In the genomic region with DNA sequence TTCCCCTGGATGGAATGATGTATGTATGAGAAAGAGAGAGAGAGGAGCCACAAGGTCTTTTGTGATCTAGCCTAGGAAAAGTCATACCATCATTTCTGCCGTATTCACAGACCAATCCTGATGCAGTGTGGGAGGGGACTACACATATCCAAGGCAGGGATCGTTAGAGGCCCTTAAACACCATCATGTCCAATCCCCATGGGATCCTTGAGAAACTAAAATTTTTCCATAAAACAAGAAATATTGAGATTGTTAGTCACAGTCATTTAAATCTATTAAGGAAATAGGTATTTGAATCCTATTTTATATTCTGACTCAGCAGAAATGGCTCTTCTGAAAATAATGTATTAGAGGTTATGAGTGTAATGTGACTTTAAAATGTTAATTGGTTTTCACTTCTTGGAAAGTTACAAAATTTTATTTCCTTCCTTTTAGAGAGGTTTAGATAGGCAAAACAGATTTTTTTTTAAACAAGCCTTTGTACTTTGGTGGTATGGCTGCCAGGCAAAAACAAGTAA, we compare ENCODE assay signal across 16 cellular contexts.
A peak's percentile ranks its signal among the peaks of the same experiment; 100 is the strongest.
DNase-seq lines count a peak whose midpoint lies in the region; TF ChIP-seq lines count a peak whose summit lies in the region.
"Had no signal": no experiment of that assay in that cellular context is flagged by ENCODE, and none has a peak within 500 bp of the region (broad histone marks: within the 10 kb centered on the region; RNA-seq: fewer than 3 reads in every experiment).

No MANE protein-coding gene starts in this region.

- no peak overlapping the region for H3T11ph ChIP-seq in H9 (ENCODE audit: low read length)

- peaks cover 22% of the 10 kb centered on the region for H3K4me1 ChIP-seq in ACC112 (ENCODE audit: control insufficient read depth, insufficient read depth, low read length, unreplicated experiment)
- peaks cover 19% of the 10 kb centered on the region; the same call in 1 of the 2 replicates for H3K4me1 ChIP-seq in H9 (ENCODE audit: insufficient read depth, low read length)

- H2AK5ac ChIP-seq in H9 (ENCODE audit: insufficient read length, low read length), result no peak overlapping the region

- H3K4me2 ChIP-seq in H9 (ENCODE audit: insufficient read depth, insufficient read length, low read length), result no peak overlapping the region

- no peaks in the 10 kb centered on the region for H3K9me3 ChIP-seq in H9 (ENCODE audit: control insufficient read depth, low read depth, low read length)
- peaks cover 1% of the 10 kb centered on the region; the same call in 1 of the 2 replicates for H3K9me3 ChIP-seq in SK-N-MC (ENCODE audit: low read depth, low read length)
- H3K9me3 ChIP-seq: BLaER1 treated with 17β-estradiol and CSF1 and Interleukin-3, amounts not matched to agents 10 nM and 100 nM had no signal

- H2BK120ac ChIP-seq in H9 (ENCODE audit: low read depth, low read length, poor library complexity, severe bottlenecking), result no peak overlapping the region

- H3K27ac Mint-ChIP-seq in H9, result no peak overlapping the region; a peak in 1 of 7 replicates
- peak overlapping the region; percentile 81 for H3K27ac Mint-ChIP-seq in mesothelial cell of epicardium
- H3K27ac Mint-ChIP-seq: IgD-negative memory B cell, T-helper 17 cell had no signal

- no peaks in the 10 kb centered on the region for H3K23me2 ChIP-seq in H9 (ENCODE audit: insufficient read length, low read depth, low read length, poor library complexity, severe bottlenecking)

- peaks cover 40 to 43% of the 10 kb centered on the region in 2 experiments for H3K4me1 Mint-ChIP-seq in H9
- H3K4me1 Mint-ChIP-seq in mesothelial cell of epicardium, result peaks cover 76% of the 10 kb centered on the region

- H2BK15ac ChIP-seq in H9 (ENCODE audit: low read depth, low read length), result no peak overlapping the region

- H3K4me3 Mint-ChIP-seq in H9, result no peak overlapping the region
- no peak overlapping the region for H3K4me3 Mint-ChIP-seq in mesothelial cell of epicardium
- H3K4me3 Mint-ChIP-seq: IgD-negative memory B cell, T-helper 17 cell had no signal

- no peak overlapping the region for H2BK12ac ChIP-seq in H9 (ENCODE audit: insufficient read length, low read depth, low read length)

- no peak overlapping the region for H2BK5ac ChIP-seq in H9 (ENCODE audit: insufficient read length, low read length)

- WGBS in H9 (ENCODE audit: extremely low coverage, insufficient read length, low lambda C conversion rate), result no CpG with 5 or more reads among the region's 2 CpGs

- no peak overlapping the region for H4K8ac ChIP-seq in H9 (replicated peaks; ENCODE audit: insufficient read length, low read depth, low read length)

- H3K18ac ChIP-seq in H9 (ENCODE audit: insufficient read length, low read depth, low read length), result peak overlapping the region; percentile 58

- H3K9ac ChIP-seq in H9 (ENCODE audit: extremely low read depth, insufficient read length, low read length), result no peak overlapping the region
- H3K9ac ChIP-seq in SK-N-MC (ENCODE audit: insufficient read length), result no peak overlapping the region
- H3K9ac ChIP-seq: BLaER1 treated with 17β-estradiol and CSF1 and Interleukin-3, amounts not matched to agents 10 nM and 100 nM had no signal

- DNase-seq in H9 (no peak), SK-N-MC (ENCODE audit: low read depth, low spot score) (peak; percentile 93), mesothelial cell of epicardium (ENCODE audit: low spot score in 2 of 2, unreplicated experiment in 2 of 2) (no peak), NCI-H1105 (lab: John Stamatoyannopoulos, UW) (no peak), COLO829 (ENCODE audit: low spot score) (no peak), SKM-1 (lab: John Stamatoyannopoulos, UW; ENCODE audit: unreplicated experiment) (no peak)
- no peak for DNase-seq in stimulated activated naive CD4-positive, alpha-beta T cell (lab: John Stamatoyannopoulos, UW)
- DNase-seq: COR-L47, NCI-H187 treated with DMSO at 0.1 percent for 48 hours, NCI-H2171, NCI-H510A, Right ventricle myocardium superior, T-helper 17 cell had no signal

- H3K36me3 ChIP-seq in ACC112 (ENCODE audit: insufficient read depth, low read length), result no peaks in the 10 kb centered on the region
- H3K36me3 ChIP-seq in SK-N-MC (ENCODE audit: insufficient read depth, low read length), result no peaks in the 10 kb centered on the region
- H3K36me3 ChIP-seq: BLaER1 treated with 17β-estradiol and CSF1 and Interleukin-3, amounts not matched to agents 10 nM and 100 nM had no signal

- H2AFZ ChIP-seq in ACC112 (ENCODE audit: low read length, unreplicated experiment) (peak overlapping the region; percentile 30), H9 (ENCODE audit: low read length) (no peak overlapping the region)

- no peak overlapping the region for H4K91ac ChIP-seq in H9 (ENCODE audit: insufficient read length, low read depth, low read length)

- H3K27me3 Mint-ChIP-seq in H9 (ENCODE audit: low read depth), result no peaks in the 10 kb centered on the region
- H3K27me3 Mint-ChIP-seq in mesothelial cell of epicardium (ENCODE audit: low read depth), result no peaks in the 10 kb centered on the region

- H3K27me3 ChIP-seq in ACC112 (ENCODE audit: insufficient read depth, low read length) (no peaks in the 10 kb centered on the region), H9 (ENCODE audit: insufficient read depth, low read length) (no peaks in the 10 kb centered on the region)
- H3K27me3 ChIP-seq: BLaER1 treated with 17β-estradiol and CSF1 and Interleukin-3, amounts not matched to agents 10 nM and 100 nM had no signal

- TF ChIP-seq CTCF in H9 (conservative IDR thresholded peaks at IDR 0.05) (no peak), mesothelial cell of epicardium (IDR thresholded peaks at IDR 0.05; ENCODE audit: unreplicated experiment) (no peak)

- H3K27ac ChIP-seq in ACC112 (ENCODE audit: low read depth, low read length) (no peak overlapping the region), H9 (ENCODE audit: insufficient read length, low read depth, low read length) (no peak overlapping the region), SK-N-MC (peak overlapping the region; percentile 74)
- H3K27ac ChIP-seq: BLaER1 treated with 17β-estradiol and CSF1 and Interleukin-3, amounts not matched to agents 10 nM and 100 nM had no signal

- no peak overlapping the region for H3K23ac ChIP-seq in H9 (ENCODE audit: insufficient read length, low read depth, low read length)

- H3K79me1 ChIP-seq in H9 (ENCODE audit: insufficient read depth, low read depth, low read length, poor library complexity, severe bottlenecking), result no peaks in the 10 kb centered on the region

- no peak overlapping the region for H3K4me3 ChIP-seq in ACC112 (ENCODE audit: low read depth, low read length)
- H3K4me3 ChIP-seq in SK-N-MC, result peak overlapping the region; percentile 25; the same call in 1 of the 2 replicates
- H3K4me3 ChIP-seq: BLaER1 treated with 17β-estradiol and CSF1 and Interleukin-3, amounts not matched to agents 10 nM and 100 nM had no signal

- H3K56ac ChIP-seq in H9 (ENCODE audit: insufficient read length, low read depth, low read length), result no peak overlapping the region

- H3K9me3 Mint-ChIP-seq in H9 (peaks cover 0 to 2% of the 10 kb centered on the region in 2 experiments; a peak in 2 of 5 replicates), mesothelial cell of epicardium (peaks cover 12% of the 10 kb centered on the region)
- H3K9me3 Mint-ChIP-seq: IgD-negative memory B cell had no signal

- H4K20me1 ChIP-seq in H9 (ENCODE audit: control insufficient read depth, insufficient read depth, insufficient read length), result no peaks in the 10 kb centered on the region
- H4K20me1 ChIP-seq: BLaER1 treated with 17β-estradiol and CSF1 and Interleukin-3, amounts not matched to agents 10 nM and 100 nM had no signal

- H3K79me2 ChIP-seq in ACC112 (ENCODE audit: control insufficient read depth, insufficient read depth, low read length, unreplicated experiment), result no peaks in the 10 kb centered on the region
- H3K79me2 ChIP-seq in H9 (ENCODE audit: insufficient read depth, low read length), result no peaks in the 10 kb centered on the region

- H3K4ac ChIP-seq in H9 (ENCODE audit: low read depth, low read length), result no peak overlapping the region

- H3K14ac ChIP-seq in H9 (ENCODE audit: insufficient read depth, low read length), result no peak overlapping the region

- H2BK20ac ChIP-seq in H9 (ENCODE audit: low read depth, low read length, poor library complexity, severe bottlenecking), result no peak overlapping the region

- H4K5ac ChIP-seq in H9 (ENCODE audit: insufficient read length, low read depth, low read length), result no peak overlapping the region

- no peaks in the 10 kb centered on the region; a peak in 1 of 7 replicates for H3K36me3 Mint-ChIP-seq in H9 (ENCODE audit: insufficient read depth in 1 of 3, low read depth in 3 of 3)
- peaks cover 3% of the 10 kb centered on the region for H3K36me3 Mint-ChIP-seq in mesothelial cell of epicardium
- H3K36me3 Mint-ChIP-seq: IgD-negative memory B cell had no signal
